1 cellular context compared by ENCODE assay signal in the genomic region with DNA sequence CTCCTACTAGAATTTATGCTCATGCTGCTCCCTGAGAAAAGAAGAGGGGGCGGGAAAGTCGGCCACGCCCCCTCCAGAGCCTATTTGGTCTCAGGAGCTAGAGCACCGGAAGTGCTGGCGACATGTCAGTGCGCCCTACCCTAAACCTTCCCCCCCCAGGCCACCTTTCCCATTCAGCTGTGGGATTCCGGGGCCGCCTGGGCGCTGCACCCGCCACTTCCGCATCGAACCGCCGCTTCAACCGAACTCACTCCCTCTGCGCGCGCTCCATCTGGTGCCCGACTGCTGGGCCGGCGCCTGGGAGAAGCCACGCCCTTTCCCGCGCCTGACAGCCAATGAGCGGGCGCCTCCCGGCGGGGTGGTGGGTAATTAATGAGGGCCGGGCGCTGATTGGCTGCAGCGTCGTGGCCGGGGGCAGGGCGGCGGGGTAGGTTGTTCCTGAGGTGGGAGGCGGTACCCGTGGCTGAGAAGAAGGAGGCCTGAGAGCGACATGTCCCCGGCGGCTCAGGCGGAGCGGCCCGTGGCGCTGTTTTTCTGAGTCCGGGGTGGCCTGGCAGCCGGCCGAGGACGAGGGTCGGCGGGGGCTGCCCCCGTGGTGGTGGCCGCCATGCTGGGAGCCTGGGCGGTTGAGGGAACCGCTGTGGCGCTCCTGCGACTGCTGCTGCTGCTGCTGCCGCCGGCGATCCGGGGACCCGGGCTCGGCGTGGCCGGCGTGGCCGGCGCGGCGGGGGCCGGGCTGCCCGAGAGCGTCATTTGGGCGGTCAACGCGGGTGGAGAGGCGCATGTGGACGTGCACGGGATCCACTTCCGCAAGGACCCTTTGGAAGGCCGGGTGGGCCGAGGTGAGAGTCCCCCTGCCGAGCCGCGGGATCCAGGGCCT.
TF ChIP-seq lines count a peak whose summit lies in the region.

A gene with protein sequence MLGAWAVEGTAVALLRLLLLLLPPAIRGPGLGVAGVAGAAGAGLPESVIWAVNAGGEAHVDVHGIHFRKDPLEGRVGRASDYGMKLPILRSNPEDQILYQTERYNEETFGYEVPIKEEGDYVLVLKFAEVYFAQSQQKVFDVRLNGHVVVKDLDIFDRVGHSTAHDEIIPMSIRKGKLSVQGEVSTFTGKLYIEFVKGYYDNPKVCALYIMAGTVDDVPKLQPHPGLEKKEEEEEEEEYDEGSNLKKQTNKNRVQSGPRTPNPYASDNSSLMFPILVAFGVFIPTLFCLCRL (plus strand): TSS at position 460 of the 880 bp plus-strand sequence. CDS start 148 bp downstream, at position 608.

TF ChIP-seq in A549, 52 proteins besides CTCF, POLR2A, EP300 and RAD21 (continued from another document):
- TF ChIP-seq TP53 (CRISPR knock-in tag; IDR thresholded peaks at IDR 0.05): peak; percentile 53; the same call in 1 of the 2 replicates
- no peak; the same call in 2 of the 3 replicates for TF ChIP-seq SMC3 (IDR thresholded peaks at IDR 0.05)
- no peak for TF ChIP-seq FOSL2 (IDR thresholded peaks at IDR 0.05)
- 0 out of 2 replicates have a peak, but pooled peaks have one; percentile 17 for TF ChIP-seq FOSL2 (CRISPR knock-in tag; IDR thresholded peaks at IDR 0.05)
- 0 out of 2 replicates have a peak, but pooled peaks have one; percentile 18 for TF ChIP-seq TFCP2L1 (CRISPR knock-in tag; IDR thresholded peaks at IDR 0.05)
- no peak for TF ChIP-seq HEYL (CRISPR knock-in tag; IDR thresholded peaks at IDR 0.05)
